In genomic region chr9:132239999-132240859, GRCh38 we compare ENCODE assay signal across 8 cellular contexts.
DNase-seq lines count a peak whose midpoint lies in the region; ATAC-seq and TF ChIP-seq lines count a peak whose summit lies in the region.

No MANE protein-coding gene starts in this region.

- no peak for DNase-seq in effector memory CD8-positive, alpha-beta T cell
- no peak for DNase-seq in hypothalamus (lab: John Stamatoyannopoulos, UW)
- DNase-seq in Kasumi-1 (lab: John Stamatoyannopoulos, UW): no peak
- DNase-seq in stimulated activated CD4-positive, alpha-beta T cell treated with anti-CD3 and anti-CD28 coated beads, Interleukin-2, amount 100 ng/mL, for 24 hours: no peak
- DNase-seq in activated gamma-delta T cell (lab: John Stamatoyannopoulos, UW): no peak

- H3K9me3 ChIP-seq in DOHH2 (ENCODE audit: control insufficient read depth, insufficient read depth, low read length) (no peaks in the 10 kb centered on the region), Loucy (ENCODE audit: insufficient read depth, low read depth, low read length) (no peaks in the 10 kb centered on the region)

- no peaks in the 10 kb centered on the region for H3K79me2 ChIP-seq in DOHH2 (ENCODE audit: control insufficient read depth, low read length)
- H3K79me2 ChIP-seq in Loucy (ENCODE audit: insufficient read depth, low read length): no peaks in the 10 kb centered on the region

- H3F3A ChIP-seq in DOHH2 (ENCODE audit: control insufficient read depth, insufficient read depth) (no peaks in the 10 kb centered on the region), Loucy (ENCODE audit: low read depth) (no peaks in the 10 kb centered on the region)

- H3K9ac ChIP-seq in Loucy (ENCODE audit: low read depth, low read length, poor library complexity, severe bottlenecking) (no peak overlapping the region), rectal smooth muscle tissue (ENCODE audit: low read length) (no peak overlapping the region)

- peaks cover 10% of the 10 kb centered on the region for H3K36me3 Mint-ChIP-seq in effector memory CD8-positive, alpha-beta T cell (ENCODE audit: insufficient read depth)

- H3K4me3 ChIP-seq in DOHH2 (ENCODE audit: low read length) (peak overlapping the region; percentile 76), Loucy (ENCODE audit: low read length, poor library complexity, severe bottlenecking) (peak overlapping the region; percentile 43), rectal smooth muscle tissue (ENCODE audit: low read length) (peak overlapping the region; percentile 47)

- H3K9me3 Mint-ChIP-seq in effector memory CD8-positive, alpha-beta T cell: no peaks in the 10 kb centered on the region

- peaks cover 20% of the 10 kb centered on the region for H3K4me1 ChIP-seq in DOHH2 (ENCODE audit: control insufficient read depth, low read length)
- H3K4me1 ChIP-seq in Loucy (ENCODE audit: insufficient read depth, low read length, poor library complexity, severe bottlenecking): peaks cover 17% of the 10 kb centered on the region
- H3K4me1 ChIP-seq in rectal smooth muscle tissue (ENCODE audit: control insufficient read depth, insufficient read depth, low read length): no peaks in the 10 kb centered on the region

- H3K27ac ChIP-seq in DOHH2 (ENCODE audit: low read depth, low read length): no peak overlapping the region
- H3K27ac ChIP-seq in rectal smooth muscle tissue (ENCODE audit: low read depth, low read length): no peak overlapping the region

- H3K27me3 ChIP-seq in DOHH2 (ENCODE audit: control insufficient read depth, low read length): peaks cover 51% of the 10 kb centered on the region
- no peaks in the 10 kb centered on the region for H3K27me3 ChIP-seq in Loucy (ENCODE audit: insufficient read depth, low read length, poor library complexity, severe bottlenecking)
- no peaks in the 10 kb centered on the region for H3K27me3 ChIP-seq in rectal smooth muscle tissue (ENCODE audit: control insufficient read depth, insufficient read depth, low read length)

- TF ChIP-seq CTCF in DOHH2 (IDR thresholded peaks at IDR 0.05; ENCODE audit: low read depth, low read length, poor library complexity, severe bottlenecking): no peak
- no peak for TF ChIP-seq CTCF in Loucy (conservative IDR thresholded peaks at IDR 0.05; ENCODE audit: low read length)

- peak overlapping the region; percentile 87 to 96 for H3K4me3 Mint-ChIP-seq in effector memory CD8-positive, alpha-beta T cell

- H3K27me3 Mint-ChIP-seq in effector memory CD8-positive, alpha-beta T cell: peaks cover 8 to 13% of the 10 kb centered on the region in 2 donors

- H4K20me1 ChIP-seq in DOHH2 (ENCODE audit: control insufficient read depth, insufficient read depth, low read depth, low read length): peaks cover 5% of the 10 kb centered on the region
- H4K20me1 ChIP-seq in Loucy (ENCODE audit: insufficient read depth, low read length, poor library complexity, severe bottlenecking): no peaks in the 10 kb centered on the region

- H3K36me3 ChIP-seq in DOHH2 (ENCODE audit: control insufficient read depth, low read length) (no peaks in the 10 kb centered on the region), Loucy (ENCODE audit: insufficient read depth, low read length) (no peaks in the 10 kb centered on the region), rectal smooth muscle tissue (ENCODE audit: control insufficient read depth, insufficient read depth, low read length) (no peaks in the 10 kb centered on the region)

- ATAC-seq in effector memory CD8-positive, alpha-beta T cell (replicated peaks): no peak

- peaks cover 16 to 21% of the 10 kb centered on the region in 2 donors for H3K4me1 Mint-ChIP-seq in effector memory CD8-positive, alpha-beta T cell (ENCODE audit: low read depth in 2 of 2)

- no peak overlapping the region for H2AFZ ChIP-seq in Loucy (ENCODE audit: low read length)

- H3K9me2 ChIP-seq in DOHH2 (replicated peaks; ENCODE audit: control insufficient read depth, low read length) (no peaks in the 10 kb centered on the region), Loucy (replicated peaks; ENCODE audit: low read depth, low read length) (no peaks in the 10 kb centered on the region)

- H3K27ac Mint-ChIP-seq in effector memory CD8-positive, alpha-beta T cell: peak overlapping the region in 1 of 2 donors; percentile 29

- peak overlapping the region; percentile 98 for H3K4me2 ChIP-seq in DOHH2 (ENCODE audit: low read length)
- peak overlapping the region; percentile 61 for H3K4me2 ChIP-seq in Loucy (ENCODE audit: low read depth, low read length, poor library complexity, severe bottlenecking)
